Comparison of ENCODE assay signal across 1 cellular context in the genomic region with DNA sequence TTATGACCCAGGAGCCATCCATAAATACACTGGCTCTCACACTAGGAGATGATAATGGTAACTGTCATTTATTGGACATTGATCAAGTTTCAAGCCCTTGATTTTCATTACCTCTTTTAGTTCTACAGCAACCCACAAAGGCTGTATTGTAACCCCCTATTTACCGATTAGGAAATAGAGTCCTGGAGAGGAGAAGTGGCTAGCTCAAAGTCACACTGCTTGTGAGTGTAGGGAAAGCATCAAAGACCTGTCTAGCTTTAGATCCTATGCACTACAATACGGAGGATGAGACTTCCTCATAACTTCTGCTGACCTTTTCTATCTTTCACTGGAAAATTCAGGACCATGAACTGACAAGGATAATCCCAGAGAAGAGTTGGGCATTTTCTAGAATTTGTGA.
A peak's percentile ranks its signal among the peaks of the same experiment; 100 is the strongest.
TF ChIP-seq lines count a peak whose summit lies in the region.

No MANE protein-coding gene starts in this region.

TF ChIP-seq in HepG2, 621 proteins besides CTCF, POLR2A, EP300 and RAD21:
- TF ChIP-seq HNF4G (IDR thresholded peaks at IDR 0.05; ENCODE audit: borderline replicate concordance, low read depth, low read length) (peak; percentile 45; the same call in 1 of the 2 replicates), HNF4G (CRISPR knock-in tag; IDR thresholded peaks at IDR 0.05; ENCODE audit: borderline replicate concordance, low read depth) (no peak), PAX8 (CRISPR knock-in tag; IDR thresholded peaks at IDR 0.05; ENCODE audit: borderline replicate concordance) (no peak), NR2F6 (IDR thresholded peaks at IDR 0.05) (0 out of 2 replicates have a peak, but pooled peaks have one; percentile 14), NR2F6 (CRISPR knock-in tag; IDR thresholded peaks at IDR 0.05) (no peak), BCL6 (CRISPR knock-in tag; IDR thresholded peaks at IDR 0.05) (0 out of 2 replicates have a peak, but pooled peaks have one; percentile 23), LCORL (IDR thresholded peaks at IDR 0.05) (no peak), LCORL (CRISPR knock-in tag; IDR thresholded peaks at IDR 0.05) (no peak), TCF7 (IDR thresholded peaks at IDR 0.05; ENCODE audit: low read depth) (peak; percentile 37; the same call in 1 of the 2 replicates), SP2 (CRISPR knock-in tag; IDR thresholded peaks at IDR 0.05) (no peak), ZNF547 (CRISPR knock-in tag; IDR thresholded peaks at IDR 0.05) (no peak), ZFP82 (CRISPR knock-in tag; IDR thresholded peaks at IDR 0.05; ENCODE audit: borderline replicate concordance) (no peak), ZBED4 (CRISPR knock-in tag; IDR thresholded peaks at IDR 0.05; ENCODE audit: borderline replicate concordance) (no peak)
TF ChIP-seq in HepG2: peak in this region for 4.
